In the genomic region with DNA sequence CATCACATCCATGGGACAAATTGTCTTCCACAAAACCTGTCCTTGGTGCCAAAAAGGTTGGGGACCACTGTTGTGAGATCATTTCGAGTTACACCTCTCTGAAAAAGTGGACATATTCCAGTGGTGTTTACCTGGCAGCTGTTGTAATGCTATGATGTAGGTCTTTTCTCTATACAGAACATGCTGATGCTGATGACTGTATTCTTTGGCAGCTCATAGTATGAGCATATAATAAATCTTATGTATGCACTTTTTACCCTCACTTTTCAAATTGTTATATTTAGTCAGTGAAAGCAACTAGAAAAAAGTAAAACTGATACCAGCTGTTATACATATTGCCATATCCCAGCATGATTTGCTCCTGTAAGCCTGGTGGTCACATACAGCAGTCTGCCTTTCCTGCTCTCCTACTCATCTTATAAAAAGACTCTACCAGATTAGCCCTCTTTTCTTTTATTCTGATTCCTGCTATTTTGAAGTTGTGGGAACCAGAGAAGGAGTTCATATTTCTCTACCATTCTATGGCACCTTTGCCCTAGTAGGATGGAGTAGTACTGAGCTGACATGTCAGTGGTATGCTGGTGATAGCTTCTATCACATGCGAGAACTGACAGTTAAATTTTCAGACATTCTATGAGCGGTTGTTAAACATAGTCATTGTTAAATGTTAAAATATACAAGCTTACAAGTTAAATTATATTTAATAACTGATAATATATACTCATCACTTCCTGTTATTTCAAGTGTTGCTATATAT, we compare ENCODE assay signal across 21 cellular contexts.
DNase-seq lines count a peak whose midpoint lies in the region; ATAC-seq and TF ChIP-seq lines count a peak whose summit lies in the region.
"Had no signal": no experiment of that assay in that cellular context is flagged by ENCODE, and none has a peak within 500 bp of the region (broad histone marks: within the 10 kb centered on the region; RNA-seq: fewer than 3 reads in every experiment).

No MANE protein-coding gene starts in this region.

- CTCF ChIA-PET in SK-N-SH (lab: Yijun Ruan, JAX) (interaction anchor here (1.0 to 1.3 kb wide), 2 partner anchors 27 to 120 kb away, joined by 3 read pairs; no protein-coding TSS in a partner anchor), PC-9 (lab: Charles Lee) (no interaction called here)

- H3K4me3 ChIP-seq in SK-N-SH (ENCODE audit: low read depth in 2 of 2, low read length in 1 of 2) (no peak overlapping the region), PC-9 (no peak overlapping the region), psoas muscle (no peak overlapping the region)
- H3K4me3 ChIP-seq: pancreas, skin epidermis had no signal

- ATAC-seq in SK-N-SH treated with all-trans-retinoic acid at 6 μM for 48 hours (peak; percentile 8), psoas muscle (no peak), HG02870 (IDR thresholded peaks at IDR 0.05; ENCODE audit: unreplicated experiment) (no peak), HG02763 (IDR thresholded peaks at IDR 0.05; ENCODE audit: unreplicated experiment) (no peak)

- H3K9ac ChIP-seq in SK-N-SH: no peak overlapping the region

- peaks cover 94% of the 10 kb centered on the region for H3K79me2 ChIP-seq in SK-N-SH (ENCODE audit: insufficient read depth)
- peaks cover 99% of the 10 kb centered on the region for H3K79me2 ChIP-seq in PC-9 (ENCODE audit: low read depth)

- DNase-seq in SK-N-SH (no peak), PC-9 (no peak), epithelial cell of prostate (ENCODE audit: low read depth, low spot score) (no peak), psoas muscle (no peak), substantia nigra (lab: John Stamatoyannopoulos, UW) (no peak)
- DNase-seq: activated CD4-positive, alpha-beta T cell treated with anti-CD3 and anti-CD28 coated beads, Interleukin-2, amount 10 ng/mL, durations not matched to agents 24 days and 14 days; activated CD8-positive, alpha-beta memory T cell treated with anti-CD3 and anti-CD28 coated beads, Interleukin-2, amount 50 U/mL, for 48 hours; activated gamma-delta T cell treated with Interleukin-2 at 50 U/mL for 16 hours; amniotic stem cell; DMS 273 treated with DMSO at 0.1 percent for 48 hours; GF-D8; NCI-H1417; NCI-H2171; NCI-H774; pancreas; stimulated activated CD4-positive, alpha-beta T cell treated with anti-CD3 and anti-CD28 coated beads, Interleukin-4, amount 100 ng/mL, for 24 hours had no signal

- H3K27ac ChIP-seq in SK-N-SH (ENCODE audit: low read depth in 2 of 2, low read length in 1 of 2): peak overlapping the region in 1 of 2 experiments; percentile 24; a peak in 1 of 4 replicates
- H3K27ac ChIP-seq in PC-9: peak overlapping the region; percentile 76
- H3K27ac ChIP-seq in epithelial cell of prostate: peak overlapping the region; percentile 84
- peak overlapping the region; percentile 69 for H3K27ac ChIP-seq in psoas muscle
- no peak overlapping the region for H3K27ac ChIP-seq in substantia nigra (ENCODE audit: low read depth, low read length, poor library complexity, severe bottlenecking)
- H3K27ac ChIP-seq: 22Rv1, pancreas had no signal

- H3K27me3 ChIP-seq in SK-N-SH (ENCODE audit: insufficient read depth) (no peaks in the 10 kb centered on the region), PC-9 (ENCODE audit: insufficient read depth, low read depth) (no peaks in the 10 kb centered on the region), psoas muscle (ENCODE audit: insufficient read depth in 3 of 3, low read length in 2 of 3) (no peaks in the 10 kb centered on the region)
- H3K27me3 ChIP-seq: pancreas had no signal

- peaks cover 4 to 9% of the 10 kb centered on the region in 2 experiments; a peak in 3 of 4 replicates for H3K4me1 ChIP-seq in SK-N-SH (ENCODE audit: control insufficient read depth in 1 of 2, insufficient read depth in 2 of 2, low read depth in 1 of 2, low read length in 1 of 2)
- peaks cover 93% of the 10 kb centered on the region for H3K4me1 ChIP-seq in PC-9 (replicated peaks; ENCODE audit: insufficient read depth)
- H3K4me1 ChIP-seq in psoas muscle: peaks cover 53% of the 10 kb centered on the region

- intact Hi-C loops in PC-9 (cut with micrococcal nuclease; ENCODE audit: unreplicated experiment): loop anchor here (2.0 kb wide), 1 partner anchor 39 kb away; no protein-coding TSS in a partner anchor
- intact Hi-C loops in psoas muscle (cut with DNase I): no loop called here

- H3K9me2 ChIP-seq in SK-N-SH (no peaks in the 10 kb centered on the region), PC-9 (ENCODE audit: insufficient read depth) (no peaks in the 10 kb centered on the region)

- no peak for TF ChIP-seq RAD21 in SK-N-SH (IDR thresholded peaks at IDR 0.05; ENCODE audit: low read length)

- H3K9me3 ChIP-seq in SK-N-SH: no peaks in the 10 kb centered on the region
- no peaks in the 10 kb centered on the region for H3K9me3 ChIP-seq in PC-9 (ENCODE audit: insufficient read depth, low read depth)
- H3K9me3 ChIP-seq in psoas muscle: no peaks in the 10 kb centered on the region
- H3K9me3 ChIP-seq: pancreas had no signal

- BruUV-seq in PC-9 (replicated peaks; lab: Mats Ljungman, UMichigan): no TSS peak

- H4K20me1 ChIP-seq in SK-N-SH (ENCODE audit: insufficient read depth): peaks cover 64% of the 10 kb centered on the region
- H4K20me1 ChIP-seq in PC-9 (ENCODE audit: insufficient read depth): peaks cover 18% of the 10 kb centered on the region

- TF ChIP-seq EP300 in SK-N-SH (IDR thresholded peaks at IDR 0.05; ENCODE audit: borderline replicate concordance in 1 of 2, low read depth in 1 of 2, low read length in 1 of 2): no peak

- peaks cover 0 to 14% of the 10 kb centered on the region in 2 experiments for H3K36me3 ChIP-seq in SK-N-SH (replicated peaks in 1 of 2; ENCODE audit: control insufficient read depth in 1 of 2, insufficient read depth in 2 of 2, low read length in 1 of 2)
- peaks cover 49% of the 10 kb centered on the region for H3K36me3 ChIP-seq in PC-9 (ENCODE audit: low read depth)
- no peaks in the 10 kb centered on the region for H3K36me3 ChIP-seq in psoas muscle (ENCODE audit: insufficient read depth in 1 of 2, low read depth in 1 of 2)
- H3K36me3 ChIP-seq: pancreas had no signal

- H3K4me2 ChIP-seq in SK-N-SH (no peak overlapping the region), PC-9 (peak overlapping the region; percentile 62)

- H3F3A ChIP-seq in SK-N-SH (replicated peaks; ENCODE audit: insufficient read depth) (peaks cover 4% of the 10 kb centered on the region), PC-9 (ENCODE audit: insufficient read depth, low read depth) (peaks cover 89% of the 10 kb centered on the region)

- no peak for TF ChIP-seq CTCF in SK-N-SH (IDR thresholded peaks at IDR 0.05)
- no peak for TF ChIP-seq CTCF in PC-9 (conservative IDR thresholded peaks at IDR 0.05)
- no peak for TF ChIP-seq CTCF in psoas muscle (IDR thresholded peaks at IDR 0.05)

- POLR2A ChIA-PET in SK-N-SH (lab: Yijun Ruan, JAX) (no interaction called here), PC-9 (lab: Charles Lee; ENCODE audit: unreplicated experiment) (interaction anchor here (0.6 kb wide), 2 partner anchors 23 to 126 kb away, joined by 7 to 11 read pairs; no protein-coding TSS in a partner anchor)

- H2AFZ ChIP-seq in SK-N-SH (ENCODE audit: low read depth) (no peak overlapping the region), PC-9 (no peak overlapping the region)

- 87% methylated on average over 3 of the region's 3 CpGs for WGBS in SK-N-SH (ENCODE audit: low lambda C conversion rate)
- 78 to 83% (median 81%) methylated on average over 3 of the region's 3 CpGs for WGBS in psoas muscle, 3 donors

TF ChIP-seq in SK-N-SH treated with all-trans-retinoic acid at 6 μM for 48 hours, 23 proteins besides CTCF, POLR2A, EP300 and RAD21:
- TF ChIP-seq ESRRG (CRISPR knock-in tag; IDR thresholded peaks at IDR 0.05) (no peak), ZNF8 (CRISPR knock-in tag; IDR thresholded peaks at IDR 0.05) (no peak)
- TF ChIP-seq, protein P1, sequence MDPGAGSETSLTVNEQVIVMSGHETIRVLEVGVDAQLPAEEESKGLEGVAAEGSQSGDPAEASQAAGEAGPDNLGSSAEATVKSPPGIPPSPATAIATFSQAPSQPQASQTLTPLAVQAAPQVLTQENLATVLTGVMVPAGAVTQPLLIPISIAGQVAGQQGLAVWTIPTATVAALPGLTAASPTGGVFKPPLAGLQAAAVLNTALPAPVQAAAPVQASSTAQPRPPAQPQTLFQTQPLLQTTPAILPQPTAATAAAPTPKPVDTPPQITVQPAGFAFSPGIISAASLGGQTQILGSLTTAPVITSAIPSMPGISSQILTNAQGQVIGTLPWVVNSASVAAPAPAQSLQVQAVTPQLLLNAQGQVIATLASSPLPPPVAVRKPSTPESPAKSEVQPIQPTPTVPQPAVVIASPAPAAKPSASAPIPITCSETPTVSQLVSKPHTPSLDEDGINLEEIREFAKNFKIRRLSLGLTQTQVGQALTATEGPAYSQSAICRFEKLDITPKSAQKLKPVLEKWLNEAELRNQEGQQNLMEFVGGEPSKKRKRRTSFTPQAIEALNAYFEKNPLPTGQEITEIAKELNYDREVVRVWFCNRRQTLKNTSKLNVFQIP (CRISPR knock-in tag; IDR thresholded peaks at IDR 0.05; ENCODE audit: borderline replicate concordance, low read depth): no peak
TF ChIP-seq in SK-N-SH treated with all-trans-retinoic acid at 6 μM for 48 hours: peak in this region for 0.

TF ChIP-seq in SK-N-SH, 30 proteins besides CTCF, POLR2A, EP300 and RAD21 (continues in another document):
- TF ChIP-seq, protein P2, sequence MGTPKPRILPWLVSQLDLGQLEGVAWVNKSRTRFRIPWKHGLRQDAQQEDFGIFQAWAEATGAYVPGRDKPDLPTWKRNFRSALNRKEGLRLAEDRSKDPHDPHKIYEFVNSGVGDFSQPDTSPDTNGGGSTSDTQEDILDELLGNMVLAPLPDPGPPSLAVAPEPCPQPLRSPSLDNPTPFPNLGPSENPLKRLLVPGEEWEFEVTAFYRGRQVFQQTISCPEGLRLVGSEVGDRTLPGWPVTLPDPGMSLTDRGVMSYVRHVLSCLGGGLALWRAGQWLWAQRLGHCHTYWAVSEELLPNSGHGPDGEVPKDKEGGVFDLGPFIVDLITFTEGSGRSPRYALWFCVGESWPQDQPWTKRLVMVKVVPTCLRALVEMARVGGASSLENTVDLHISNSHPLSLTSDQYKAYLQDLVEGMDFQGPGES (IDR thresholded peaks at IDR 0.05; ENCODE audit: low read depth, low read length): no peak
- no peak for TF ChIP-seq ELF1 (IDR thresholded peaks at IDR 0.05)
- no peak for TF ChIP-seq RXRA (IDR thresholded peaks at IDR 0.05; ENCODE audit: borderline replicate concordance, low read depth)
- no peak for TF ChIP-seq TAF1 (IDR thresholded peaks at IDR 0.05; ENCODE audit: borderline replicate concordance, low read depth, low read length)
- TF ChIP-seq YY1 (IDR thresholded peaks at IDR 0.05; ENCODE audit: low read depth): no peak
- no peak for TF ChIP-seq FOXM1 (IDR thresholded peaks at IDR 0.05; ENCODE audit: low read depth)
- TF ChIP-seq CHD2 (IDR thresholded peaks at IDR 0.05; ENCODE audit: low read length, partially characterized antibody): no peak
- TF ChIP-seq FOSL2 (IDR thresholded peaks at IDR 0.05; ENCODE audit: borderline replicate concordance, low read depth): no peak
- no peak for TF ChIP-seq FOXJ3 (CRISPR knock-in tag; IDR thresholded peaks at IDR 0.05)
- TF ChIP-seq JUND (IDR thresholded peaks at IDR 0.05): no peak
- no peak for TF ChIP-seq NFIC (IDR thresholded peaks at IDR 0.05; ENCODE audit: borderline replicate concordance)
- no peak for TF ChIP-seq POLR2AphosphoS5 (IDR thresholded peaks at IDR 0.05; ENCODE audit: low read depth, low read length)
